1 cellular context compared by ENCODE assay signal in the genomic region with DNA sequence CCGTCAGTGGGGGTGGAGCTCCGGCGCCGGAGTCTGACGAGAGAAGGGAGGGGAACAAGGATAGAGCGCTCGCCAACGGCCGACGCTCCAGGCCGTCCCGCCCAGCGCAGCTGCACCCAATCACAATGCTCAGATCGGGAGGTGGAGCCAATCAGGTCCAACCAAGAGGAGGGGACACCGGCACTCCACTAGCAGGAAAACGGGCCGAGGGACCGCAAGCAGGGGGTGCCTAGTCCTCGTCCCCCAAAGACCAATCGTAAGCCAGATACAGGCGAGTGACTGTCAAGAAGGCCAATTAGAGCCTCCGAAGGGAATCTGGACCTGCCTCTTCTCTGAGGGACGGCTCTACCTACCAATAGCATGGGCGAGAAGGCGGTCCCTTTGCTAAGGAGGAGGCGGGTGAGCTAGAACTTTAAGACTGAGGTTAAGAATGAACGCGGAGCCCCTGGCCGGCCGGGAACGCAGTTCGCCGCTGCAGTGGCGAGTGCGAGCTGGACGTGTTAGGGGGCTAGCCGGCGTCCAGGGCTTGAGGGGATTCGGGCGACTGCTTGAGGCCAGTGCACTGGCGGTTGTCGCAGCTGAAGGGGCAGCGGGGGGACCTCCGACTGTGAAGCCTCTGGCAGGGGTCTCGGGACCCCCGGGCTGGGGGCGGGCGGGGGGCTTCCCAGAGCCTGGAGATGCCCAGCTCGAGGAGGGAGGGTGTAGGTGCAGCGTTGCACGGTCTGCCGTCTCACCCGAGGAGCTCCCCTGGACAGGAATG.
A peak's percentile ranks its signal among the peaks of the same experiment; 100 is the strongest.
TF ChIP-seq lines count a peak whose summit lies in the region.

FBXO24 (plus strand) TSS at position 63 of the 760 bp plus-strand sequence; CDS start at position 361, 298 bp downstream.

TF ChIP-seq in GM12878, 131 proteins besides CTCF, POLR2A, EP300 and RAD21 (continued from another document and continues in another):
- TF ChIP-seq CEBPZ (IDR thresholded peaks at IDR 0.05; ENCODE audit: low read depth, low read length) (peak; percentile 99), YBX1 (IDR thresholded peaks at IDR 0.05) (no peak), BACH1 (IDR thresholded peaks at IDR 0.05; ENCODE audit: borderline replicate concordance) (no peak), RBBP5 (conservative IDR thresholded peaks at IDR 0.05) (no peak), PKNOX1 (IDR thresholded peaks at IDR 0.05) (peak; percentile 100), ZBTB11 (CRISPR knock-in tag; IDR thresholded peaks at IDR 0.05) (no peak), ZSCAN29 (IDR thresholded peaks at IDR 0.05) (no peak), TARDBP (IDR thresholded peaks at IDR 0.05; ENCODE audit: borderline replicate concordance) (no peak), ATF3 (IDR thresholded peaks at IDR 0.05; ENCODE audit: borderline replicate concordance, extremely low read depth, low read depth, low read length) (no peak), PAX5 (IDR thresholded peaks at IDR 0.05; ENCODE audit: borderline replicate concordance, low read depth, low read length) (peak; percentile 12; the same call in 1 of the 2 replicates), TCF12 (IDR thresholded peaks at IDR 0.05; ENCODE audit: low read depth, low read length) (no peak), MYB (IDR thresholded peaks at IDR 0.05; ENCODE audit: borderline replicate concordance, low read depth, low read length) (no peak), RFX5 (IDR thresholded peaks at IDR 0.05; ENCODE audit: low read depth, low read length) (peak; percentile 90), EED (IDR thresholded peaks at IDR 0.05; ENCODE audit: low read depth) (no peak), RAD51 (IDR thresholded peaks at IDR 0.05) (no peak), EGR1 (IDR thresholded peaks at IDR 0.05; ENCODE audit: borderline replicate concordance in 1 of 2, low read depth in 2 of 2, low read length in 2 of 2) (peak in 1 of 2 experiments; percentile 23; a peak in 1 of 3 replicates), MEF2B (IDR thresholded peaks at IDR 0.05; ENCODE audit: partially characterized antibody, poor library complexity, severe bottlenecking) (peak; percentile 27), NBN (IDR thresholded peaks at IDR 0.05) (no peak; the same call in 1 of the 2 replicates), JUND (IDR thresholded peaks at IDR 0.05; ENCODE audit: low read depth, low read length) (no peak; the same call in none of the 2 replicates), ZZZ3 (IDR thresholded peaks at IDR 0.05; ENCODE audit: control insufficient read depth, insufficient read length, low read depth) (no peak), CHD1 (IDR thresholded peaks at IDR 0.05; ENCODE audit: low read depth, low read length) (0 out of 2 replicates have a peak, but pooled peaks have one; percentile 19), SMAD5 (IDR thresholded peaks at IDR 0.05; ENCODE audit: low read depth) (peak; percentile 1; the same call in 1 of the 2 replicates), NFXL1 (IDR thresholded peaks at IDR 0.05; ENCODE audit: borderline replicate concordance) (no peak), RELA (IDR thresholded peaks at IDR 0.05; ENCODE audit: borderline replicate concordance, partially characterized antibody) (peak; percentile 12), RCOR1 (conservative IDR thresholded peaks at IDR 0.05; ENCODE audit: low read depth, low read length) (no peak), HCFC1 (IDR thresholded peaks at IDR 0.05; ENCODE audit: low read length) (no peak), PAX8 (IDR thresholded peaks at IDR 0.05) (no peak), BCL3 (IDR thresholded peaks at IDR 0.05; ENCODE audit: borderline replicate concordance, insufficient read depth, low read depth, low read length, poor library complexity, severe bottlenecking) (no peak), KLF5 (IDR thresholded peaks at IDR 0.05; ENCODE audit: partially characterized antibody) (peak; percentile 98), TAF1 (IDR thresholded peaks at IDR 0.05; ENCODE audit: borderline replicate concordance, low read depth, low read length) (no peak), GABPA (IDR thresholded peaks at IDR 0.05; ENCODE audit: low read depth) (0 out of 2 replicates have a peak, but pooled peaks have one; percentile 44), STAT1 (conservative IDR thresholded peaks at IDR 0.05) (no peak)
- TF ChIP-seq, protein P1, sequence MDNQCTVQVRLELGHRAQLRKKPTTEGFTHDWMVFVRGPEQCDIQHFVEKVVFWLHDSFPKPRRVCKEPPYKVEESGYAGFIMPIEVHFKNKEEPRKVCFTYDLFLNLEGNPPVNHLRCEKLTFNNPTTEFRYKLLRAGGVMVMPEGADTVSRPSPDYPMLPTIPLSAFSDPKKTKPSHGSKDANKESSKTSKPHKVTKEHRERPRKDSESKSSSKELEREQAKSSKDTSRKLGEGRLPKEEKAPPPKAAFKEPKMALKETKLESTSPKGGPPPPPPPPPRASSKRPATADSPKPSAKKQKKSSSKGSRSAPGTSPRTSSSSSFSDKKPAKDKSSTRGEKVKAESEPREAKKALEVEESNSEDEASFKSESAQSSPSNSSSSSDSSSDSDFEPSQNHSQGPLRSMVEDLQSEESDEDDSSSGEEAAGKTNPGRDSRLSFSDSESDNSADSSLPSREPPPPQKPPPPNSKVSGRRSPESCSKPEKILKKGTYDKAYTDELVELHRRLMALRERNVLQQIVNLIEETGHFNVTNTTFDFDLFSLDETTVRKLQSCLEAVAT (IDR thresholded peaks at IDR 0.05): 0 out of 2 replicates have a peak, but pooled peaks have one; percentile 18
- TF ChIP-seq, protein P2, sequence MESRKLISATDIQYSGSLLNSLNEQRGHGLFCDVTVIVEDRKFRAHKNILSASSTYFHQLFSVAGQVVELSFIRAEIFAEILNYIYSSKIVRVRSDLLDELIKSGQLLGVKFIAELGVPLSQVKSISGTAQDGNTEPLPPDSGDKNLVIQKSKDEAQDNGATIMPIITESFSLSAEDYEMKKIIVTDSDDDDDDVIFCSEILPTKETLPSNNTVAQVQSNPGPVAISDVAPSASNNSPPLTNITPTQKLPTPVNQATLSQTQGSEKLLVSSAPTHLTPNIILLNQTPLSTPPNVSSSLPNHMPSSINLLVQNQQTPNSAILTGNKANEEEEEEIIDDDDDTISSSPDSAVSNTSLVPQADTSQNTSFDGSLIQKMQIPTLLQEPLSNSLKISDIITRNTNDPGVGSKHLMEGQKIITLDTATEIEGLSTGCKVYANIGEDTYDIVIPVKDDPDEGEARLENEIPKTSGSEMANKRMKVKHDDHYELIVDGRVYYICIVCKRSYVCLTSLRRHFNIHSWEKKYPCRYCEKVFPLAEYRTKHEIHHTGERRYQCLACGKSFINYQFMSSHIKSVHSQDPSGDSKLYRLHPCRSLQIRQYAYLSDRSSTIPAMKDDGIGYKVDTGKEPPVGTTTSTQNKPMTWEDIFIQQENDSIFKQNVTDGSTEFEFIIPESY (IDR thresholded peaks at IDR 0.05): peak; percentile 23; the same call in 1 of the 2 replicates
- TF ChIP-seq, protein P3, sequence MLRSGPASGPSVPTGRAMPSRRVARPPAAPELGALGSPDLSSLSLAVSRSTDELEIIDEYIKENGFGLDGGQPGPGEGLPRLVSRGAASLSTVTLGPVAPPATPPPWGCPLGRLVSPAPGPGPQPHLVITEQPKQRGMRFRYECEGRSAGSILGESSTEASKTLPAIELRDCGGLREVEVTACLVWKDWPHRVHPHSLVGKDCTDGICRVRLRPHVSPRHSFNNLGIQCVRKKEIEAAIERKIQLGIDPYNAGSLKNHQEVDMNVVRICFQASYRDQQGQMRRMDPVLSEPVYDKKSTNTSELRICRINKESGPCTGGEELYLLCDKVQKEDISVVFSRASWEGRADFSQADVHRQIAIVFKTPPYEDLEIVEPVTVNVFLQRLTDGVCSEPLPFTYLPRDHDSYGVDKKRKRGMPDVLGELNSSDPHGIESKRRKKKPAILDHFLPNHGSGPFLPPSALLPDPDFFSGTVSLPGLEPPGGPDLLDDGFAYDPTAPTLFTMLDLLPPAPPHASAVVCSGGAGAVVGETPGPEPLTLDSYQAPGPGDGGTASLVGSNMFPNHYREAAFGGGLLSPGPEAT (IDR thresholded peaks at IDR 0.05; ENCODE audit: low read depth): no peak; the same call in none of the 2 replicates
- TF ChIP-seq, protein P4, sequence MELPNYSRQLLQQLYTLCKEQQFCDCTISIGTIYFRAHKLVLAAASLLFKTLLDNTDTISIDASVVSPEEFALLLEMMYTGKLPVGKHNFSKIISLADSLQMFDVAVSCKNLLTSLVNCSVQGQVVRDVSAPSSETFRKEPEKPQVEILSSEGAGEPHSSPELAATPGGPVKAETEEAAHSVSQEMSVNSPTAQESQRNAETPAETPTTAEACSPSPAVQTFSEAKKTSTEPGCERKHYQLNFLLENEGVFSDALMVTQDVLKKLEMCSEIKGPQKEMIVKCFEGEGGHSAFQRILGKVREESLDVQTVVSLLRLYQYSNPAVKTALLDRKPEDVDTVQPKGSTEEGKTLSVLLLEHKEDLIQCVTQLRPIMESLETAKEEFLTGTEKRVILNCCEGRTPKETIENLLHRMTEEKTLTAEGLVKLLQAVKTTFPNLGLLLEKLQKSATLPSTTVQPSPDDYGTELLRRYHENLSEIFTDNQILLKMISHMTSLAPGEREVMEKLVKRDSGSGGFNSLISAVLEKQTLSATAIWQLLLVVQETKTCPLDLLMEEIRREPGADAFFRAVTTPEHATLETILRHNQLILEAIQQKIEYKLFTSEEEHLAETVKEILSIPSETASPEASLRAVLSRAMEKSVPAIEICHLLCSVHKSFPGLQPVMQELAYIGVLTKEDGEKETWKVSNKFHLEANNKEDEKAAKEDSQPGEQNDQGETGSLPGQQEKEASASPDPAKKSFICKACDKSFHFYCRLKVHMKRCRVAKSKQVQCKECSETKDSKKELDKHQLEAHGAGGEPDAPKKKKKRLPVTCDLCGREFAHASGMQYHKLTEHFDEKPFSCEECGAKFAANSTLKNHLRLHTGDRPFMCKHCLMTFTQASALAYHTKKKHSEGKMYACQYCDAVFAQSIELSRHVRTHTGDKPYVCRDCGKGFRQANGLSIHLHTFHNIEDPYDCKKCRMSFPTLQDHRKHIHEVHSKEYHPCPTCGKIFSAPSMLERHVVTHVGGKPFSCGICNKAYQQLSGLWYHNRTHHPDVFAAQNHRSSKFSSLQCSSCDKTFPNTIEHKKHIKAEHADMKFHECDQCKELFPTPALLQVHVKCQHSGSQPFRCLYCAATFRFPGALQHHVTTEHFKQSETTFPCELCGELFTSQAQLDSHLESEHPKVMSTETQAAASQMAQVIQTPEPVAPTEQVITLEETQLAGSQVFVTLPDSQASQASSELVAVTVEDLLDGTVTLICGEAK (IDR thresholded peaks at IDR 0.05; ENCODE audit: borderline replicate concordance): peak; percentile 80; the same call in 1 of the 2 replicates
